ENCODE assay signal across 27 cellular contexts in the genomic region with DNA sequence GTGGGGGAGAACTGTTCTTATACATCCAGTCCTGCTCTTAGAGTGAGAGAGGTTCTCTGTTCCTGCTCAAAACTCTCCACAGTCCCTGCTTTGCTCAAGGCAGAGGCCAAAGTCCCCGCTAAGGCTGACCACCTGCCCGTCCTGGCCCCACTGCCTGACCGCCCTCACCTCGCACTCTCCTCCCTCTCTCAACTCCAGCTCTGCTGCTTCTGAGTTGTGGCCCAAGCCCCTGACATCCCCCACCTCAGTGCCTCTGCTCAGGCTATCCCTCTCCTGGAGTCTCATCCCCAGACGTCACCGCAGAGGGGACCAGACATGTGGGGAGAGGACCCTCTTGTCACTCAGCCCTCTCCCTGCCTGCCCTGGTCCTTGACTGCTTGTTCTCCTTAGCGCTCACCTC.
"Had no signal": no experiment of that assay in that cellular context is flagged by ENCODE, and none has a peak within 500 bp of the region (broad histone marks: within the 10 kb centered on the region; RNA-seq: fewer than 3 reads in every experiment).

No MANE protein-coding gene starts in this region.

- H3K36me3 Mint-ChIP-seq: activated CD4-positive, alpha-beta memory T cell treated with anti-CD3 and anti-CD28 coated beads for 36 hours; activated naive CD8-positive, alpha-beta T cell; brain had no signal

- H3K4me3 Mint-ChIP-seq: activated CD4-positive, alpha-beta memory T cell treated with anti-CD3 and anti-CD28 coated beads for 36 hours; activated naive CD8-positive, alpha-beta T cell; activated naive CD8-positive, alpha-beta T cell treated with anti-CD3 and anti-CD28 coated beads, Interleukin-2, amount 50 U/mL, for 24 hours; brain had no signal

- H3K27ac ChIP-seq: SJCRH30, SK-N-MC had no signal

- H3K9me3 Mint-ChIP-seq: activated CD4-positive, alpha-beta memory T cell treated with anti-CD3 and anti-CD28 coated beads for 36 hours; activated naive CD8-positive, alpha-beta T cell treated with anti-CD3 and anti-CD28 coated beads, Interleukin-2, amount 50 U/mL, for 24 hours had no signal

- H3K36me3 ChIP-seq: SJCRH30 had no signal

- H3K9me3 ChIP-seq: SJCRH30 had no signal

- H3K27ac Mint-ChIP-seq: activated CD4-positive, alpha-beta memory T cell treated with anti-CD3 and anti-CD28 coated beads for 36 hours; activated naive CD8-positive, alpha-beta T cell; activated naive CD8-positive, alpha-beta T cell treated with anti-CD3 and anti-CD28 coated beads, Interleukin-2, amount 50 U/mL, for 24 hours; brain had no signal

- H3K4me3 ChIP-seq: SJCRH30, SK-N-MC had no signal

- DNase-seq: activated CD4-positive, alpha-beta memory T cell treated with anti-CD3 and anti-CD28 coated beads for 36 hours; activated CD4-positive, alpha-beta T cell treated with anti-CD3 and anti-CD28 coated beads for 4 hours; activated CD4-positive, alpha-beta T cell treated with anti-CD3 and anti-CD28 coated beads, Interleukin-2, amount 50 U/mL, for 1 hour; activated CD8-positive, alpha-beta memory T cell treated with anti-CD3 and anti-CD28 coated beads, Interleukin-2, amount 50 U/mL, for 48 hours; activated effector memory CD4-positive, alpha-beta T cell treated with Interleukin-2 at 50 U/mL for 16 hours; activated naive CD8-positive, alpha-beta T cell treated with anti-CD3 and anti-CD28 coated beads, Interleukin-2, amount 50 U/mL, for 24 hours; activated T-cell treated with anti-CD3 and anti-CD28 coated beads, Interleukin-2, amount 50 U/mL, for 48 hours; anterior cingulate cortex; caudate nucleus; cerebellar nuclear complex; Karpas-422; KBM-7; NCI-H1105; NCI-H1417 treated with DMSO at 0.1 percent for 48 hours; NCI-H187 treated with DMSO at 0.1 percent for 48 hours; NCI-H2081; NCI-H2171 treated with DMSO at 0.1 percent for 48 hours; NCI-H226; NCI-H446 treated with DMSO at 0.1 percent for 48 hours; NCI-H524; NCI-H69; SHP77; SJCRH30; T1000 had no signal
